21 cellular contexts compared by ENCODE assay signal in the genomic region with DNA sequence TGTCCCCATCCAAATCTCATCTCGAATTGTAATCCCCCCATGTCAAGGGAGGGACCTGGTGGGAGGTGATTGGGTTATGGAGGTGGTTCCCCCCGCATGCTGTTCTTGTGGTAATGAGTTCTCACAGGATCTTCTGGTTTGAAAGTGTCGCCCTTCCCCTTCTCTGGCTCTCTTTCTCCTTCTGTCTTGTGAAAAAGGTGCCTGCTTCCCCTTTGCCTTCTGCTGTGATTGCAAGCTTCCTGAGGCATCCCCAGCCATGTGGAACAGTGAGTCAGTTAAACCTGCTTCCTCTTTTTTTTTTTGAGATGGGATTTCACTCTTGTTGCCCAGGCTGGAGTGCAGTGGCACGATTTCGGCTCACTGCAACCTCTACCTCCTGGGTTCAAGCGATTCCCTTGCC.
DNase-seq lines count a peak whose midpoint lies in the region; ATAC-seq and TF ChIP-seq lines count a peak whose summit lies in the region.
"Had no signal": no experiment of that assay in that cellular context is flagged by ENCODE, and none has a peak within 500 bp of the region (broad histone marks: within the 10 kb centered on the region; RNA-seq: fewer than 3 reads in every experiment).

No MANE protein-coding gene starts in this region.

- H3K79me2 ChIP-seq in OCI-LY3 (ENCODE audit: low read length) = no peaks in the 10 kb centered on the region

- H2AFZ ChIP-seq in OCI-LY3 (ENCODE audit: low read depth, low read length) = no peak overlapping the region

- no peak overlapping the region for H3K27ac ChIP-seq in OCI-LY3 (ENCODE audit: low read length)
- H3K27ac ChIP-seq: epithelial cell of prostate, gastrocnemius medialis had no signal

- no peaks in the 10 kb centered on the region for H3K9me3 ChIP-seq in OCI-LY3 (ENCODE audit: insufficient read depth, low read length)

- DNase-seq in AML-193 (lab: John Stamatoyannopoulos, UW) (peak; percentile 22 to 34), HK-2 (ENCODE audit: unreplicated experiment) (peak; percentile 15), glomerular visceral epithelial cell (ENCODE audit: extremely low spot score) (peak; percentile 12), NCI-H2107 treated with DMSO at 0.1 percent for 48 hours (lab: John Stamatoyannopoulos, UW; ENCODE audit: unreplicated experiment) (no peak)
- no peak for DNase-seq in stimulated activated CD4-positive, alpha-beta T cell treated with anti-CD3 and anti-CD28 coated beads, Interleukin-15, amount 100 ng/mL, for 24 hours
- DNase-seq: activated CD8-positive, alpha-beta T cell treated with anti-CD3 and anti-CD28 coated beads, Interleukin-2, amount 10 ng/mL, durations not matched to agents 7 days and 5 days; CD8-positive, alpha-beta T cell; gastrocnemius medialis; mucosa of descending colon; NCI-H1092 treated with DMSO at 0.1 percent for 48 hours; NCI-H2107; NCI-H69; stimulated activated naive CD8-positive, alpha-beta T cell treated with anti-CD3 and anti-CD28 coated beads, Interleukin-15, amount 100 ng/mL, for 72 hours; T-helper 17 cell; trophoblast cell had no signal

- peaks cover 11% of the 10 kb centered on the region for H3K36me3 ChIP-seq in OCI-LY3 (replicated peaks; ENCODE audit: low read depth, low read length)
- H3K36me3 ChIP-seq: gastrocnemius medialis had no signal

- ATAC-seq in esophagus mucosa (no peak), HG02870 (IDR thresholded peaks at IDR 0.05; ENCODE audit: unreplicated experiment) (no peak)
- ATAC-seq: activated CD8-positive, alpha-beta T cell treated with anti-CD3 and anti-CD28 coated beads, Interleukin-2, amount 10 ng/mL, durations not matched to agents 7 days and 5 days; CD8-positive, alpha-beta T cell; gastrocnemius medialis; left lobe of liver; mucosa of descending colon; right cardiac atrium; stimulated activated naive CD8-positive, alpha-beta T cell treated with anti-CD3 and anti-CD28 coated beads, Interleukin-15, amount 100 ng/mL, for 72 hours; T-helper 17 cell had no signal

- no peaks in the 10 kb centered on the region for H4K20me1 ChIP-seq in OCI-LY3 (ENCODE audit: insufficient read depth, low read length)

- no peak overlapping the region for H3K9ac ChIP-seq in OCI-LY3 (ENCODE audit: low read length)

- H3K27me3 ChIP-seq in OCI-LY3 (ENCODE audit: low read depth, low read length) = no peaks in the 10 kb centered on the region
- H3K27me3 ChIP-seq: gastrocnemius medialis had no signal

- peaks cover 10% of the 10 kb centered on the region for H3K4me1 ChIP-seq in OCI-LY3 (ENCODE audit: low read length)
- H3K4me1 ChIP-seq: gastrocnemius medialis had no signal

- H3K4me2 ChIP-seq in OCI-LY3 (ENCODE audit: low read length) = peak overlapping the region; percentile 26; the same call in 1 of the 2 replicates

- no peak overlapping the region for H3K4me3 ChIP-seq in OCI-LY3 (ENCODE audit: low read length)
- H3K4me3 ChIP-seq: gastrocnemius medialis, mucosa of descending colon had no signal

- no peak for TF ChIP-seq CTCF in OCI-LY3 (IDR thresholded peaks at IDR 0.05; ENCODE audit: low read depth, low read length)

Comparison
In these comparisons a context has a peak if more than half of its experiments do, and no peak if none do; other contexts are left out.
1. DNase-seq: peak in AML-193 (2 of 2), HK-2 (single experiment) and glomerular visceral epithelial cell (single experiment); none in NCI-H2107 treated with DMSO at 0.1 percent for 48 hours (single experiment) and stimulated activated CD4-positive, alpha-beta T cell treated with anti-CD3 and anti-CD28 coated beads, Interleukin-15, amount 100 ng/mL, for 24 hours (single experiment).